22 cellular contexts compared by ENCODE assay signal in the genomic region with DNA sequence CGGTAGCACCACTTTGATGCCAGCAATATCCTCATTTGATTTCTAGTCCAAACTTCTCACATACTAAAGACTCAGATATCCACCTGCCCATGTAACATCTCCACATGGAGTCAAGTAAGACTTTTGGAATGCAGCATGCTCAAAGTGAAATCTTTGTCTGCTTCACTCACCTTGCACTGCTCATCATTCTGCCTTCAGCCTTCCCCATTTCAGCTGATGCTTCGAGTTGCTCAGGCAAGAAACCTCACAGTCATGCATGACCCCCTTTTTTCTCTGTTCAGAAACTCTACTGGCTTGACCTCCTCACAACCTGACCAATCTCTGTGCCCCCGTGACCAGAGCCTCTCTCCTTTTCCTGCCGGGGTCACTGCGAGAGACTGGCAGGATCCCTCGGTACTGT. TPM values are rescaled to one million over a fixed set of nuclear protein-coding genes. Genes with fewer than 3 reads are reported as not detected.
DNase-seq lines count a peak whose midpoint lies in the region; ATAC-seq and TF ChIP-seq lines count a peak whose summit lies in the region.
"Had no signal": no experiment of that assay in that cellular context is flagged by ENCODE, and none has a peak within 500 bp of the region (broad histone marks: within the 10 kb centered on the region; RNA-seq: fewer than 3 reads in every experiment).

No MANE protein-coding gene starts in this region.

- H3K27ac Mint-ChIP-seq in MCF 10A (ENCODE audit: low read depth, unreplicated experiment) = peak overlapping the region; percentile 77
- peak overlapping the region; percentile 73 for H3K27ac Mint-ChIP-seq in WTC11

- H3K36me3 Mint-ChIP-seq in MCF 10A (ENCODE audit: insufficient read depth, unreplicated experiment) (peaks cover 42% of the 10 kb centered on the region), WTC11 (peaks cover 33% of the 10 kb centered on the region)
- H3K36me3 Mint-ChIP-seq: CD14-positive monocyte had no signal

- H3K27ac ChIP-seq in mammary epithelial cell (ENCODE audit: insufficient read depth, low read depth, low read length) (no peak overlapping the region), upper lobe of right lung (peak overlapping the region; percentile 27)
- H3K27ac ChIP-seq: 22Rv1, KMS-11 had no signal

- peaks cover 20% of the 10 kb centered on the region for H3K4me1 Mint-ChIP-seq in MCF 10A (ENCODE audit: insufficient read depth, unreplicated experiment)
- H3K4me1 Mint-ChIP-seq in WTC11 = peaks cover 5% of the 10 kb centered on the region
- H3K4me1 Mint-ChIP-seq: CD14-positive monocyte had no signal

- H3K9me3 ChIP-seq in mammary epithelial cell (replicated peaks; ENCODE audit: insufficient read depth, low read length) (no peaks in the 10 kb centered on the region), upper lobe of right lung (no peaks in the 10 kb centered on the region)
- H3K9me3 ChIP-seq: MG63 had no signal

- H4K20me1 ChIP-seq in mammary epithelial cell (ENCODE audit: insufficient read depth, low read length) = no peaks in the 10 kb centered on the region

- no peak for DNase-seq in MCF 10A (ENCODE audit: unreplicated experiment)
- no peak for DNase-seq in mammary epithelial cell
- DNase-seq in WTC11 (ENCODE audit: low spot score) = no peak
- DNase-seq in kidney glomerular epithelial cell (lab: John Stamatoyannopoulos, UW) = peak; percentile 54
- no peak for DNase-seq in upper lobe of right lung
- no peak for DNase-seq in NCI-H526 (lab: John Stamatoyannopoulos, UW)
- no peak for DNase-seq in NCI-H446 treated with DMSO at 0.1 percent for 48 hours (lab: John Stamatoyannopoulos, UW)
- DNase-seq: COR-L47, DMS53, MG63, NCI-H1092 treated with DMSO at 0.1 percent for 48 hours, NCI-H1694, NCI-H2107, NCI-H226, NCI-H748 treated with DMSO at 0.1 percent for 48 hours, SHP77 had no signal

- H3K4me3 ChIP-seq in mammary epithelial cell (replicated peaks in 1 of 3; ENCODE audit: insufficient read depth in 1 of 3, low read depth in 2 of 3, low read length in 3 of 3) (no peak overlapping the region), upper lobe of right lung (no peak overlapping the region)
- H3K4me3 ChIP-seq: MG63 had no signal

- dilution Hi-C loops in mammary epithelial cell (cut with HindIII; ENCODE audit: low sequenced_read_pairs) = no loop called here

- H3K79me2 ChIP-seq in mammary epithelial cell (ENCODE audit: insufficient read depth, low read length) = peaks cover 32% of the 10 kb centered on the region

- no peak overlapping the region for H3K4me2 ChIP-seq in mammary epithelial cell (ENCODE audit: insufficient read depth, low read depth, low read length)
- H3K4me2 ChIP-seq: KMS-11 had no signal

- H3K9me3 Mint-ChIP-seq in MCF 10A (ENCODE audit: unreplicated experiment) (no peaks in the 10 kb centered on the region), WTC11 (no peaks in the 10 kb centered on the region)

- CTCF ChIA-PET in MCF 10A (lab: Yijun Ruan, JAX) = no interaction called here
- CTCF ChIA-PET in mammary epithelial cell (lab: Charles Lee; ENCODE audit: low non-redundant PET) = no interaction called here
- CTCF ChIA-PET in WTC11 (lab: Charles Lee) = no interaction called here

- H3K27me3 ChIP-seq in mammary epithelial cell (ENCODE audit: insufficient read depth, low read length) (no peaks in the 10 kb centered on the region), upper lobe of right lung (no peaks in the 10 kb centered on the region)
- H3K27me3 ChIP-seq: MG63 had no signal

- peaks cover 6% of the 10 kb centered on the region for H3K36me3 ChIP-seq in mammary epithelial cell (ENCODE audit: insufficient read depth, low read length)
- peaks cover 38% of the 10 kb centered on the region for H3K36me3 ChIP-seq in upper lobe of right lung

- H2AFZ ChIP-seq in mammary epithelial cell (ENCODE audit: low read depth, low read length) = no peak overlapping the region

- H3K27me3 Mint-ChIP-seq in MCF 10A (ENCODE audit: insufficient read depth, unreplicated experiment) (no peaks in the 10 kb centered on the region), WTC11 (ENCODE audit: low read depth) (no peaks in the 10 kb centered on the region)

- H3K9ac ChIP-seq in mammary epithelial cell (ENCODE audit: insufficient read depth, low read length) = no peak overlapping the region
- H3K9ac ChIP-seq: KMS-11 had no signal

- in situ Hi-C loops in mammary epithelial cell (cut with MboI; ENCODE audit: low sequenced_read_pairs in 2 of 2) = no loop called here

- 97% methylated on average over 6 of the region's 6 CpGs for WGBS in mammary epithelial cell (ENCODE audit: low coverage, missing lambda C conversion rate)

- BruUV-seq in MCF 10A (replicated peaks; lab: Mats Ljungman, UMichigan) (no TSS peak), mammary epithelial cell (replicated peaks; lab: Mats Ljungman, UMichigan) (no TSS peak)

- TF ChIP-seq CTCF in MCF 10A (IDR thresholded peaks at IDR 0.05; ENCODE audit: unreplicated experiment) = no peak
- TF ChIP-seq CTCF in mammary epithelial cell (conservative IDR thresholded peaks at IDR 0.05 in 1 of 2, IDR thresholded peaks at IDR 0.05 in 1 of 2; ENCODE audit: extremely low read depth in 1 of 2, insufficient read depth in 1 of 2, low read depth in 1 of 2, low read length in 2 of 2) = no peak
- no peak for TF ChIP-seq CTCF in WTC11 (IDR thresholded peaks at IDR 0.05)
- TF ChIP-seq CTCF in upper lobe of right lung (IDR thresholded peaks at IDR 0.05) = no peak

- intact Hi-C loops in MCF 10A (cut with micrococcal nuclease) = no loop called here
- intact Hi-C loops in mammary epithelial cell (cut with micrococcal nuclease) = no loop called here
- intact Hi-C loops in upper lobe of right lung (cut with DNase I) = no loop called here

- no peak for ATAC-seq in WTC11
- ATAC-seq in upper lobe of right lung = no peak
- ATAC-seq in HG02840 (IDR thresholded peaks at IDR 0.05; ENCODE audit: low FRiP score, unreplicated experiment) = no peak
- ATAC-seq: SK-N-SH treated with all-trans-retinoic acid at 6 μM for 48 hours had no signal

- POLR2A ChIA-PET in MCF 10A (lab: Yijun Ruan, JAX) (no interaction called here), WTC11 (lab: Charles Lee) (no interaction called here)

- H3K4me1 ChIP-seq in mammary epithelial cell (ENCODE audit: insufficient read depth, low read length) = peaks cover 13% of the 10 kb centered on the region
- H3K4me1 ChIP-seq in upper lobe of right lung = no peaks in the 10 kb centered on the region

- no peak overlapping the region for H3K4me3 Mint-ChIP-seq in MCF 10A (ENCODE audit: unreplicated experiment)
- no peak overlapping the region for H3K4me3 Mint-ChIP-seq in WTC11
- H3K4me3 Mint-ChIP-seq: CD14-positive monocyte had no signal

TF ChIP-seq in WTC11, 78 proteins besides CTCF, POLR2A, EP300 and RAD21:
- TF ChIP-seq, protein P1, sequence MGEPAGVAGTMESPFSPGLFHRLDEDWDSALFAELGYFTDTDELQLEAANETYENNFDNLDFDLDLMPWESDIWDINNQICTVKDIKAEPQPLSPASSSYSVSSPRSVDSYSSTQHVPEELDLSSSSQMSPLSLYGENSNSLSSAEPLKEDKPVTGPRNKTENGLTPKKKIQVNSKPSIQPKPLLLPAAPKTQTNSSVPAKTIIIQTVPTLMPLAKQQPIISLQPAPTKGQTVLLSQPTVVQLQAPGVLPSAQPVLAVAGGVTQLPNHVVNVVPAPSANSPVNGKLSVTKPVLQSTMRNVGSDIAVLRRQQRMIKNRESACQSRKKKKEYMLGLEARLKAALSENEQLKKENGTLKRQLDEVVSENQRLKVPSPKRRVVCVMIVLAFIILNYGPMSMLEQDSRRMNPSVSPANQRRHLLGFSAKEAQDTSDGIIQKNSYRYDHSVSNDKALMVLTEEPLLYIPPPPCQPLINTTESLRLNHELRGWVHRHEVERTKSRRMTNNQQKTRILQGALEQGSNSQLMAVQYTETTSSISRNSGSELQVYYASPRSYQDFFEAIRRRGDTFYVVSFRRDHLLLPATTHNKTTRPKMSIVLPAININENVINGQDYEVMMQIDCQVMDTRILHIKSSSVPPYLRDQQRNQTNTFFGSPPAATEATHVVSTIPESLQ (CRISPR knock-in tag; IDR thresholded peaks at IDR 0.05) = no peak
- TF ChIP-seq JAZF1 (CRISPR knock-in tag; IDR thresholded peaks at IDR 0.05) (no peak), ZNF232 (CRISPR knock-in tag; IDR thresholded peaks at IDR 0.05) (no peak), TEAD1 (CRISPR knock-in tag; IDR thresholded peaks at IDR 0.05) (no peak)
- TF ChIP-seq, protein P2, sequence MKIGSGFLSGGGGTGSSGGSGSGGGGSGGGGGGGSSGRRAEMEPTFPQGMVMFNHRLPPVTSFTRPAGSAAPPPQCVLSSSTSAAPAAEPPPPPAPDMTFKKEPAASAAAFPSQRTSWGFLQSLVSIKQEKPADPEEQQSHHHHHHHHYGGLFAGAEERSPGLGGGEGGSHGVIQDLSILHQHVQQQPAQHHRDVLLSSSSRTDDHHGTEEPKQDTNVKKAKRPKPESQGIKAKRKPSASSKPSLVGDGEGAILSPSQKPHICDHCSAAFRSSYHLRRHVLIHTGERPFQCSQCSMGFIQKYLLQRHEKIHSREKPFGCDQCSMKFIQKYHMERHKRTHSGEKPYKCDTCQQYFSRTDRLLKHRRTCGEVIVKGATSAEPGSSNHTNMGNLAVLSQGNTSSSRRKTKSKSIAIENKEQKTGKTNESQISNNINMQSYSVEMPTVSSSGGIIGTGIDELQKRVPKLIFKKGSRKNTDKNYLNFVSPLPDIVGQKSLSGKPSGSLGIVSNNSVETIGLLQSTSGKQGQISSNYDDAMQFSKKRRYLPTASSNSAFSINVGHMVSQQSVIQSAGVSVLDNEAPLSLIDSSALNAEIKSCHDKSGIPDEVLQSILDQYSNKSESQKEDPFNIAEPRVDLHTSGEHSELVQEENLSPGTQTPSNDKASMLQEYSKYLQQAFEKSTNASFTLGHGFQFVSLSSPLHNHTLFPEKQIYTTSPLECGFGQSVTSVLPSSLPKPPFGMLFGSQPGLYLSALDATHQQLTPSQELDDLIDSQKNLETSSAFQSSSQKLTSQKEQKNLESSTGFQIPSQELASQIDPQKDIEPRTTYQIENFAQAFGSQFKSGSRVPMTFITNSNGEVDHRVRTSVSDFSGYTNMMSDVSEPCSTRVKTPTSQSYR (CRISPR knock-in tag; IDR thresholded peaks at IDR 0.05) = no peak

RNA-seq across cellular contexts. Expression of a gene that starts 41.0 kb away (rescaled TPM):
- total RNA-seq in MCF 10A (2022) = not detected in 2 replicates
- not detected for total RNA-seq in mammary epithelial cell
- polyA plus RNA-seq in mammary epithelial cell = not detected
- polyA minus RNA-seq in mammary epithelial cell = not detected
- total RNA-seq in WTC11 (2021) = 0.28 to 1.1 TPM (median 0.71 TPM) in 3 replicates
- total RNA-seq in upper lobe of right lung = 0.96 TPM
- total RNA-seq: G401 had no signal
- polyA plus RNA-seq: CD14-positive monocyte had no signal
